ENCODE assay signal across 21 cellular contexts in the genomic region with DNA sequence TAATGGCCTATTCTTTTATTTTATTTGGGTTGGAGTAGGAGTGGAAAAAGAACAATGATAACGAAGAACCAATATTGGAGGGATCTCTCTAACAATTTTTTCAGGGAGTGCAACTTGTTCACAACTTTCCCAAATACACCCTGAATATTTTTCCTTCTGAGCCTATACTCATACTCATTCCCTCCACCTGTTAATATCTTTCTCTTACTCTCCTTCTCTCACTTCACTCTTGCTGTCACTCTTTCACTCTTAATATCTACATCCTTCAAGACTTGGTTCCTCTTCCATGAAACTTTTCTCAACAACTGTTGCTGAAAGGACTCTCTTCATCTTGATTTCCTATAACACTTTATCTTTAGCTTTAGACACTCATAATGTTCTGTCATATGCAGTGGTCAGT. TPM values are rescaled to one million over a fixed set of nuclear protein-coding genes. Genes with fewer than 3 reads are reported as not detected.
"Had no signal": no experiment of that assay in that cellular context is flagged by ENCODE, and none has a peak within 500 bp of the region (broad histone marks: within the 10 kb centered on the region; RNA-seq: fewer than 3 reads in every experiment).

No MANE protein-coding gene starts in this region.

- H3K9ac ChIP-seq: neural progenitor cell had no signal

- H3K27ac ChIP-seq: hepatocyte, neural progenitor cell, ovary, stomach had no signal

- H3K4me1 ChIP-seq: neural progenitor cell had no signal

- H3K4me3 ChIP-seq: dorsolateral prefrontal cortex, hepatocyte, neural progenitor cell, ovary, stomach had no signal

- H3K36me3 ChIP-seq: neural progenitor cell, ovary, stomach had no signal

- H2AFZ ChIP-seq: hepatocyte, neural progenitor cell had no signal

- H3K4me2 ChIP-seq: hepatocyte, neural progenitor cell had no signal

- H3K79me2 ChIP-seq: hepatocyte had no signal

- ATAC-seq: left colon; natural killer cell treated with Interleukin-12 subunit alpha and Interleukin-12 subunit beta and Interleukin-15 and Interleukin-18, amount 100 ng/mL, for 72 hours; sciatic nerve had no signal

- H3K27me3 ChIP-seq: dorsolateral prefrontal cortex, hepatocyte, neural progenitor cell, ovary, stomach had no signal

- H3K9me3 ChIP-seq: ovary had no signal

- DNase-seq: cortex of kidney; effector CD8-positive, alpha-beta T cell; glutamatergic neuron; kidney; left colon; mammary epithelial cell; nucleus accumbens; ovary; small intestine; stimulated activated CD4-positive, alpha-beta T cell treated with anti-CD3 and anti-CD28 coated beads, Interleukin-12 subunit alpha, Interleukin-12 subunit beta, amount 100 ng/mL, for 4 hours; stimulated activated naive CD4-positive, alpha-beta T cell; stomach; substantia nigra had no signal

- FAIRE-seq: frontal cortex, kidney, small intestine had no signal

RNA-seq across cellular contexts. Expression of a gene that starts 39.0 kb away (rescaled TPM):
- total RNA-seq: fibroblast of lung; frontal cortex; hepatocyte; mononuclear cell; natural killer cell treated with Interleukin-12 subunit alpha and Interleukin-12 subunit beta and Interleukin-15 and Interleukin-18, amount 100 ng/mL, for 72 hours had no signal
- polyA plus RNA-seq: fibroblast of lung, hepatocyte had no signal
